8 cellular contexts compared by ENCODE assay signal in the genomic region with DNA sequence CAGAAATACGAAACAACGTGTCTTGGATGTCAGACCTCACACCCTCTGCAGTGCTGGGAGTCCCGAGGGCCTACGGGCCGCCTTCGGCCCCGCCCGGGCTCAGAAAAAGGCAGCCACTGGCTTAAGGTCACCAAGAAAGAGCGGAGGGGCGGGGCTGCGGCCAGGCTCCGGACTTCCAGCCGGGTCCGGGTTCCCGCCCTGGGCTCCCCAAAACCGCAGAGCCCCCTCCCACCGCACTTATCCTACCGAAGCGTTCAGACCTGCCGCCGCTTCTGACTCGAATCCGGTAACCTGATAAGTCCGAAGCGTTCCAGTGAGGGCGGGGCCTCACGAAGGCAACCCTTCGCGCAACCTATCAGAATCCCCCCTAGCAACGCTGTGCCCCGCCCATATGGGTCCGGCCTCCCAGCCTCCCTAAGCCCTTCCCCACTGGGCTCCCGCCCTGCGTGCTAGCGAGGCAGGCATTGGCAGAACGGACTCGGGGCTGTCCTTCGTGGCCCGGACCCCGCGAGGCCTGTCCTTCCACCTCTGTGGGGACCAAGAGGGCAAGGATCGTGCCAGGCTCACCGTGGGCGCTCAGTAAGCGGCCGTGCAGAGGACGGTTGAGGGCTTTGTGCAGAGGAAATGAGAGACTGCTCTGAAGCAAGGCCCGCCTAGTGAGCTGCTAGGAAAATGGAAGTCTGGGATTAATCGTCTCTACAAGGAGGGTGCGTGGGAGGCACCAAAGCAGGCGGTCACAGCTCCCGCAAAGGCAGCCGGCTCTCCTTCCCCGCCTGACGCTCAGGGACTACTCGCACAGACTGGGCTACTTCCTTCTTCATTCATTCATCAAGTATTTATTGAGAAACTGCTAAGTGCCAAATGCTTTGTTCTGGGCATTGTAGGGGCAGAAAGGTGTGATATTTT. TPM values are rescaled to one million over a fixed set of nuclear protein-coding genes. Genes with fewer than 3 reads are reported as not detected.
A peak's percentile ranks its signal among the peaks of the same experiment; 100 is the strongest.
DNase-seq lines count a peak whose midpoint lies in the region; ATAC-seq and TF ChIP-seq lines count a peak whose summit lies in the region.

A gene (minus strand): TSS at position 296 of the 906 bp plus-strand sequence. CDS start 515 bp downstream, outside the sequence.

- TSS peak; percentile 89 for BruUV-seq in PC-3 (replicated peaks; lab: Mats Ljungman, UMichigan)

- POLR2A ChIA-PET in PC-3 (lab: Charles Lee; ENCODE audit: unreplicated experiment): interaction anchor here (0.7 kb wide), 1 partner anchor 10 kb away, joined by 4 read pairs; no protein-coding TSS in a partner anchor

- H2AFZ ChIP-seq in PC-3 (ENCODE audit: low read length): peak within 1 kb of the TSS; percentile 75

- H3K4me1 ChIP-seq in PC-3 (ENCODE audit: insufficient read depth, low read length): peaks cover 14% of the 10 kb centered on the region
- peaks cover 48% of the 10 kb centered on the region for H3K4me1 ChIP-seq in mononuclear cell (ENCODE audit: insufficient read depth, low read length)

- no peak for TF ChIP-seq CTCF in PC-3 (conservative IDR thresholded peaks at IDR 0.05; ENCODE audit: low read depth, low read length)
- no peak for TF ChIP-seq CTCF in epithelial cell of esophagus (IDR thresholded peaks at IDR 0.05; ENCODE audit: insufficient read depth, low read depth, low read length, missing control alignments)

- H4K20me1 ChIP-seq in PC-3 (ENCODE audit: low read length): no peaks in the 10 kb centered on the region

- no peaks in the 10 kb centered on the region for H3F3A ChIP-seq in PC-3 (ENCODE audit: low read length, unreplicated experiment)

- CTCF ChIA-PET in PC-3 (lab: Charles Lee): no interaction called here

- H3K27me3 ChIP-seq in PC-3 (ENCODE audit: low read length) (no peaks in the 10 kb centered on the region), mononuclear cell (ENCODE audit: insufficient read depth, low read length) (no peaks in the 10 kb centered on the region)

- H3K9me3 ChIP-seq in PC-3 (ENCODE audit: low read length): no peaks in the 10 kb centered on the region
- no peaks in the 10 kb centered on the region for H3K9me3 ChIP-seq in mononuclear cell (ENCODE audit: low read depth, low read length)

- H3K4me2 ChIP-seq in PC-3 (ENCODE audit: low read length): peak within 1 kb of the TSS; percentile 98

- H3K27ac ChIP-seq in PC-3 (ENCODE audit: low read length): peak within 1 kb of the TSS; percentile 19

- H3K9ac ChIP-seq in PC-3 (ENCODE audit: low read length): peak within 1 kb of the TSS; percentile 70

- no peaks in the 10 kb centered on the region for H3K9me2 ChIP-seq in PC-3 (replicated peaks; ENCODE audit: low read length)

- DNase-seq in DMS153 (lab: John Stamatoyannopoulos, UW): peak; percentile 95
- peak; percentile 94 for DNase-seq in Jurkat, Clone E6-1 (ENCODE audit: low read depth, low spot score)
- DNase-seq in PC-3: peak; percentile 94
- peak; percentile 79 for DNase-seq in activated T-cell treated with anti-CD3 and anti-CD28 coated beads for 4 hours
- DNase-seq in epithelial cell of esophagus (ENCODE audit: low read depth): peak; percentile 97
- DNase-seq in stimulated activated CD8-positive, alpha-beta memory T cell treated with anti-CD3 and anti-CD28 coated beads, Interleukin-2, amount 100 ng/mL, for 48 hours (ENCODE audit: low read depth in 2 of 2): peak; percentile 80 to 93

- ATAC-seq in GM21619 (IDR thresholded peaks at IDR 0.05; ENCODE audit: unreplicated experiment): peak; percentile 85
- ATAC-seq in PC-3: peak; percentile 98

- H3K4me3 ChIP-seq in Jurkat, Clone E6-1 (ENCODE audit: low read length): peak within 1 kb of the TSS; percentile 67
- H3K4me3 ChIP-seq in PC-3 (ENCODE audit: low read length) (peak within 1 kb of the TSS; percentile 77), epithelial cell of esophagus (ENCODE audit: low read length) (peak within 1 kb of the TSS; percentile 59), mononuclear cell (ENCODE audit: low read length) (peak within 1 kb of the TSS; percentile 71)

- H3K79me2 ChIP-seq in PC-3 (ENCODE audit: low read length): peaks cover 7% of the 10 kb centered on the region; the same call in 1 of the 2 replicates

- intact Hi-C loops in PC-3 (cut with micrococcal nuclease): loop anchor here (2.0 kb wide), 1 partner anchor 104 kb away; no protein-coding TSS in a partner anchor

- no peaks in the 10 kb centered on the region for H3K36me3 ChIP-seq in PC-3 (ENCODE audit: low read depth, low read length)

RNA-seq across cellular contexts. Expression of the gene that starts here (rescaled TPM):
- 12.3 TPM for polyA plus RNA-seq in Jurkat, Clone E6-1 (2012; ENCODE audit: insufficient read depth, insufficient read length)
- 25.1 and 27.2 TPM in 2 replicates for total RNA-seq in PC-3 (2014; rRNA removed)
- 42.8 TPM for total RNA-seq in mononuclear cell

Comparison
In these comparisons a context has a peak if more than half of its experiments do, and no peak if none do; other contexts are left out.
1. Peak in every context shown above with its lines: DNase-seq, ATAC-seq, H3K4me3 ChIP-seq and H3K27ac ChIP-seq.